In the genomic region with DNA sequence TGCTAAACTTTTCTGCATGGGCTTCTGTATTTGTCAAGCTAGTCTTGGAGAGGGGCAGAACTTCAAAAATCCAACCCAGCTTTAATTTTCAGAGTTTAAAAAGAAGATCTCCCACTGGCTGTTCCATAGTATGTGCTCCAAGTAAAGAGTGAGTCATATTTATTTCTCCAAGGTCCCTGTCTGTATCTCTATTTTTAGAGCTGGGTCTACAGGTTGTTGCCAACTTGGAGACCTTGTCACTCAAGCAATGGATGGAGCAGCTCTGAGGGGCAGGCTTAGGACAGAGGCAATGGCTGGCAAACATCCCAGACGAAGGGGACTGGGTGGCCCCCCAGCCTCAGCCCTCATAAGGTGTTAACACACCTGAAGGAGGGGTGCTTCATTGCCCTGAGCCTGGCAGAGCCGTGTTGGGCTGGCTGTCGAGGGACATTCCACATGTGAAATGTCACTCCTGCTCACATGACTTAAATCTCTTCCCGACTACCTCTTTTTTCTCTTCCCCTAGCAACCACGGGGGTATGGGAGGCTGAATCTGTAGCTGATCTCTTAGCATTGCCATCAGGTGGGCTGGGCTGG, we compare ENCODE assay signal across 14 cellular contexts.
"Had no signal": no experiment of that assay in that cellular context is flagged by ENCODE, and none has a peak within 500 bp of the region (broad histone marks: within the 10 kb centered on the region; RNA-seq: fewer than 3 reads in every experiment).

No MANE protein-coding gene starts in this region.

- H3K36me3 Mint-ChIP-seq: immature natural killer cell; stimulated activated naive B cell treated with anti-CD40 and anti-IgM and Interleukin-4, amounts not matched to agents 10 μg/mL and 1 μg/mL and 100 μg/mL, for 72 hours; type B pancreatic cell had no signal

- H3K27ac Mint-ChIP-seq: activated CD4-positive, alpha-beta T cell treated with anti-CD3 and anti-CD28 coated beads, Interleukin-2, amount 10 ng/mL, durations not matched to agents 7 days and 5 days; activated T-helper 1 cell treated with anti-CD3 and anti-CD28 coated beads, Interleukin-12 subunit alpha, Interleukin-12 subunit beta, Interleukin-2, Interleukin-4 antibody, amounts not matched to agents 30 ng/mL and 10 ng/mL and 1 ng/mL, durations not matched to agents 14 hours and 24 hours and 36 hours; immature natural killer cell; stimulated activated naive B cell treated with anti-CD40 and anti-IgM and Interleukin-4, amounts not matched to agents 10 μg/mL and 1 μg/mL and 100 μg/mL, for 72 hours; T-helper 2 cell treated with Interferon-gamma antibody and Interleukin-4, amounts not matched to agents 5 μg/mL and 100 μg/mL, for 36 hours; type B pancreatic cell had no signal

- H3K27me3 ChIP-seq: ascending aorta had no signal

- H3K9me3 ChIP-seq: ascending aorta had no signal

- H3K36me3 ChIP-seq: ascending aorta had no signal

- H3K4me3 Mint-ChIP-seq: activated CD4-positive, alpha-beta T cell treated with anti-CD3 and anti-CD28 coated beads, Interleukin-2, amount 10 ng/mL, durations not matched to agents 7 days and 5 days; activated T-helper 1 cell treated with anti-CD3 and anti-CD28 coated beads, Interleukin-12 subunit alpha, Interleukin-12 subunit beta, Interleukin-2, Interleukin-4 antibody, amounts not matched to agents 30 ng/mL and 10 ng/mL and 1 ng/mL, durations not matched to agents 14 hours and 24 hours and 36 hours; immature natural killer cell; stimulated activated naive B cell treated with anti-CD40 and anti-IgM and Interleukin-4, amounts not matched to agents 10 μg/mL and 1 μg/mL and 100 μg/mL, for 72 hours; T-helper 2 cell treated with Interferon-gamma antibody and Interleukin-4, amounts not matched to agents 5 μg/mL and 100 μg/mL, for 36 hours; type B pancreatic cell had no signal

- H3K4me3 ChIP-seq: ascending aorta, skin epidermis had no signal

- DNase-seq: activated CD4-positive, alpha-beta T cell treated with anti-CD3 and anti-CD28 coated beads, Interleukin-2, amount 10 ng/mL, durations not matched to agents 7 days and 5 days; activated naive CD4-positive, alpha-beta T cell; glutamatergic neuron; immature natural killer cell; midbrain; stimulated activated CD4-positive, alpha-beta T cell treated with anti-CD3 and anti-CD28 coated beads, Interleukin-15, amount 100 ng/mL, for 24 hours; stimulated activated CD4-positive, alpha-beta T cell treated with anti-CD3 and anti-CD28 coated beads, Interleukin-4, amount 100 ng/mL, for 1 hour; stimulated activated naive B cell treated with anti-CD40 and anti-IgM and Interleukin-4, amounts not matched to agents 10 μg/mL and 1 μg/mL and 100 μg/mL, for 72 hours had no signal

- H3K27ac ChIP-seq: ascending aorta, parathyroid adenoma, skin epidermis had no signal

- H3K4me1 ChIP-seq: ascending aorta, parathyroid adenoma had no signal

- H3K4me1 Mint-ChIP-seq: activated CD4-positive, alpha-beta T cell treated with anti-CD3 and anti-CD28 coated beads, Interleukin-2, amount 10 ng/mL, durations not matched to agents 7 days and 5 days; immature natural killer cell; stimulated activated naive B cell treated with anti-CD40 and anti-IgM and Interleukin-4, amounts not matched to agents 10 μg/mL and 1 μg/mL and 100 μg/mL, for 72 hours had no signal

- H3K9me3 Mint-ChIP-seq: activated CD4-positive, alpha-beta T cell treated with anti-CD3 and anti-CD28 coated beads, Interleukin-2, amount 10 ng/mL, durations not matched to agents 7 days and 5 days; activated T-helper 1 cell treated with anti-CD3 and anti-CD28 coated beads, Interleukin-12 subunit alpha, Interleukin-12 subunit beta, Interleukin-2, Interleukin-4 antibody, amounts not matched to agents 30 ng/mL and 10 ng/mL and 1 ng/mL, durations not matched to agents 14 hours and 24 hours and 36 hours; immature natural killer cell; stimulated activated naive B cell treated with anti-CD40 and anti-IgM and Interleukin-4, amounts not matched to agents 10 μg/mL and 1 μg/mL and 100 μg/mL, for 72 hours; T-helper 2 cell treated with Interferon-gamma antibody and Interleukin-4, amounts not matched to agents 5 μg/mL and 100 μg/mL, for 36 hours; type B pancreatic cell had no signal

- H3K27me3 Mint-ChIP-seq: type B pancreatic cell had no signal
